Comparison of ENCODE assay signal across 2 cellular contexts in the genomic region with DNA sequence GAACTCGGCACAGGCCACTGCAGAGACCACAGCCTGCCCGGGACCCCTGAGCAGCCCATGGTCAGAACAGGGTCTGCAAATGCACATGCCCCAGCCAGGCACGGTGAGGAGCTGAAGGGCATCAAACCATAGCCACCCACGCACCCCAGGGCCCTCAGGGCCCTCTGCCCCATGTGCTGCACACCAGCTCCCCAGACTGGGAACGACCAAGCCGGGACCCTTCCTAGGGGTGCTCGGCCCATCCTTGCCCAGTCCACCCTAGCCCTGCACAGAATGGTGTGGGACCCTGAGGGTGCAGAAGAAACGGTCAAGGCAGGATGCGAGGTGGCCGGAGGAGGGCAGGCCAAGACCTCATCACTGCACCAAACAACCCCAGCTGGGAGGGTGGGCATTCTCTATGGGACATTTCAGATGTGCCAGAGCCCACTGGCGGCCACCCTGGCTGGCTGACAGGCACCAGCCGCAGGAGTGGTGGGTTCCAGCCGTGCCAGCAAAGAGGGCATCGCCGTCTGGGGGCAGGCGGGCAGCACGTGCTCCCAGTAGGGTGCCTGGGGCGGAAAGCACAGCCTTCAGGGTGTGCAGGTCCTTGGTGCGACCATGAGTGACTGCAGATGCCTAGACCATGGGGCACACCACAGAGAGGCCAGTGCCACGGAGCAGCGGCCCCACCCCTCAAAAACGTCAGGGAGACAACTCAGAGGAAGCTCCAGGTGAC.
TF ChIP-seq lines count a peak whose summit lies in the region.

No MANE protein-coding gene starts in this region.

TF ChIP-seq in IMR-90, 13 proteins besides CTCF, POLR2A, EP300 and RAD21:
- TF ChIP-seq RCOR1 (IDR thresholded peaks at IDR 0.05; ENCODE audit: insufficient replicate concordance, low read length): no peak
- TF ChIP-seq NFE2L2 (IDR thresholded peaks at IDR 0.05; ENCODE audit: low read depth, low read length): no peak
- no peak for TF ChIP-seq MXI1 (IDR thresholded peaks at IDR 0.05; ENCODE audit: borderline replicate concordance, low read depth, low read length)
- no peak for TF ChIP-seq MAZ (IDR thresholded peaks at IDR 0.05; ENCODE audit: borderline replicate concordance, low read depth, low read length)
- TF ChIP-seq BHLHE40 (IDR thresholded peaks at IDR 0.05; ENCODE audit: low read depth, low read length): no peak
- TF ChIP-seq MAFK (IDR thresholded peaks at IDR 0.05; ENCODE audit: low read depth, low read length): no peak
- TF ChIP-seq RFX5 (IDR thresholded peaks at IDR 0.05; ENCODE audit: low read depth, low read length): no peak
- no peak for TF ChIP-seq FOS (IDR thresholded peaks at IDR 0.05; ENCODE audit: low read depth, low read length)
- TF ChIP-seq CHD1 (IDR thresholded peaks at IDR 0.05; ENCODE audit: low read depth, low read length): no peak
- TF ChIP-seq CEBPB (IDR thresholded peaks at IDR 0.05; ENCODE audit: low read depth, low read length): no peak
- no peak for TF ChIP-seq ELK1 (IDR thresholded peaks at IDR 0.05; ENCODE audit: borderline replicate concordance, low read depth, low read length)

TF ChIP-seq in H1, 55 proteins besides CTCF, POLR2A, EP300 and RAD21:
- TF ChIP-seq CBX8 (IDR thresholded peaks at IDR 0.05; ENCODE audit: borderline replicate concordance, low read depth, low read length): no peak
- TF ChIP-seq TEAD4 (IDR thresholded peaks at IDR 0.05; ENCODE audit: low read depth, low read length): no peak
- no peak for TF ChIP-seq PHF8 (conservative IDR thresholded peaks at IDR 0.05; ENCODE audit: low read depth, low read length)
- TF ChIP-seq CREB1 (IDR thresholded peaks at IDR 0.05): no peak
- TF ChIP-seq BCL11A (IDR thresholded peaks at IDR 0.05; ENCODE audit: low read depth in 2 of 2, low read length in 2 of 2): no peak
- TF ChIP-seq, protein P1, sequence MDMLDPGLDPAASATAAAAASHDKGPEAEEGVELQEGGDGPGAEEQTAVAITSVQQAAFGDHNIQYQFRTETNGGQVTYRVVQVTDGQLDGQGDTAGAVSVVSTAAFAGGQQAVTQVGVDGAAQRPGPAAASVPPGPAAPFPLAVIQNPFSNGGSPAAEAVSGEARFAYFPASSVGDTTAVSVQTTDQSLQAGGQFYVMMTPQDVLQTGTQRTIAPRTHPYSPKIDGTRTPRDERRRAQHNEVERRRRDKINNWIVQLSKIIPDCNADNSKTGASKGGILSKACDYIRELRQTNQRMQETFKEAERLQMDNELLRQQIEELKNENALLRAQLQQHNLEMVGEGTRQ (IDR thresholded peaks at IDR 0.05; ENCODE audit: low read length): no peak
- no peak for TF ChIP-seq SAP30 (IDR thresholded peaks at IDR 0.05; ENCODE audit: insufficient read depth, insufficient replicate concordance, low read length)
- TF ChIP-seq GTF2F1 (IDR thresholded peaks at IDR 0.05; ENCODE audit: borderline replicate concordance, low read depth, low read length): no peak
